In the genomic region with DNA sequence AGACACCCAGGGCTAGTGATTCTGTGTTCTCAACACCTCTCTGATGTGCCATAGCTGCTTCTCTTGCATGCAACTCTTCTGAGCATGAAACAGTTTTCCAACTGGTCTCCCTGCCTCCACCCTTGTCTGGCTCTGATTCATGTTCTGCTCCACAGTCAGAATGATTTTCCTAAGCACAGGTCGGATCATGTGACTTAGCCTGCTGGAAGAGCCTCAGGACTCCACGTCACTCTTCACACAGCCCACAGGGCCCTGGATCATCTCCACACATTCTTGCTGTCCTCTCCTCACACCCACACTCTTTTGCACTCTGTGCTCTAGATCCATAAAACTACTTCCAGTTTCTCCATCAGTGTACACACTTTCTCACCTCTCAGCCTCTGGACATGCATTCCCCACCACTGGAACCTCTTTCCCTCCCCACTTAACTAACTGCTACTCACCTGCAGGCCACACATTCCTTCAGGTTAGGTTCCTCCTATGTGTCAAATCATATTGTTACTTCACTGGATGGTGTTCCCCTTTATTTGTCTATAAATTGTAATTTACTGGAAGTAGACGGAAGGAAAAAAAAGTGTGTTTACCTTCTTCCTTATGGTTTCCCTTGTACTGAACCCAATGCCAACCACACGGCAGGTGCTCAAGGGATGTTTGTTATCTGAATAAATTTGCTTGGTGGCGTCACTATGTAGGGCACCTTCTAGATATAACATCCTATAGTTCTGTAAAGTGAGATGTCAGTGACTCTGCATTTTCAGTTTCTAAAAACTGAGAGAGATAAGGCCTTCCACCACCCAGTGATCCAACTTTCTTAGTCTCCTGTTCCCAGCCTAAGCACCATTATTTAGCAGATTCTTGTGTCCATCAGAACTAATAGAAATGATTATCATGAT, we compare ENCODE assay signal across 8 cellular contexts.
DNase-seq lines count a peak whose midpoint lies in the region; ATAC-seq and TF ChIP-seq lines count a peak whose summit lies in the region.

No MANE protein-coding gene starts in this region.

- H3K27ac Mint-ChIP-seq in natural killer cell treated with Interleukin-12 subunit alpha and Interleukin-12 subunit beta and Interleukin-15 and Interleukin-18, amount 100 ng/mL, for 72 hours = peak overlapping the region; percentile 95 to 96
- no peak overlapping the region for H3K27ac Mint-ChIP-seq in mesothelial cell of epicardium

- peaks cover 74 to 75% of the 10 kb centered on the region in 2 donors for H3K4me1 Mint-ChIP-seq in natural killer cell treated with Interleukin-12 subunit alpha and Interleukin-12 subunit beta and Interleukin-15 and Interleukin-18, amount 100 ng/mL, for 72 hours (ENCODE audit: low read depth in 2 of 2)
- peaks cover 9% of the 10 kb centered on the region for H3K4me1 Mint-ChIP-seq in mesothelial cell of epicardium

- ATAC-seq in natural killer cell treated with Interleukin-12 subunit alpha and Interleukin-12 subunit beta and Interleukin-15 and Interleukin-18, amount 100 ng/mL, for 72 hours = peak in 1 of 2 donors; percentile 17
- no peak for ATAC-seq in GM18907 (IDR thresholded peaks at IDR 0.05; ENCODE audit: unreplicated experiment)

- H3K4me3 ChIP-seq in choroid plexus epithelial cell (ENCODE audit: low read depth, low read length) = no peak overlapping the region

- H3K36me3 Mint-ChIP-seq in natural killer cell treated with Interleukin-12 subunit alpha and Interleukin-12 subunit beta and Interleukin-15 and Interleukin-18, amount 100 ng/mL, for 72 hours = peaks cover 58% of the 10 kb centered on the region
- peaks cover 6% of the 10 kb centered on the region for H3K36me3 Mint-ChIP-seq in mesothelial cell of epicardium

- peak overlapping the region; percentile 47 for H3K4me3 Mint-ChIP-seq in natural killer cell treated with Interleukin-12 subunit alpha and Interleukin-12 subunit beta and Interleukin-15 and Interleukin-18, amount 100 ng/mL, for 72 hours
- H3K4me3 Mint-ChIP-seq in mesothelial cell of epicardium = no peak overlapping the region

- H3K9me3 Mint-ChIP-seq in natural killer cell treated with Interleukin-12 subunit alpha and Interleukin-12 subunit beta and Interleukin-15 and Interleukin-18, amount 100 ng/mL, for 72 hours = peaks cover 3% of the 10 kb centered on the region
- no peaks in the 10 kb centered on the region for H3K9me3 Mint-ChIP-seq in mesothelial cell of epicardium

- DNase-seq in NCI-H510A (lab: John Stamatoyannopoulos, UW) = peak; percentile 16
- DNase-seq in choroid plexus epithelial cell (ENCODE audit: low read depth) = peak; percentile 95
- no peak for DNase-seq in natural killer cell treated with Interleukin-12 subunit alpha and Interleukin-12 subunit beta and Interleukin-15 and Interleukin-18, amount 100 ng/mL, for 72 hours (ENCODE audit: low spot score)
- no peak for DNase-seq in GM10248 (ENCODE audit: extremely low spot score)
- DNase-seq in NCI-H1092 (lab: John Stamatoyannopoulos, UW) = no peak
- no peak for DNase-seq in mesothelial cell of epicardium (ENCODE audit: low spot score in 2 of 2, unreplicated experiment in 2 of 2)

- no peak for TF ChIP-seq CTCF in C4-2B (conservative IDR thresholded peaks at IDR 0.05)
- no peak for TF ChIP-seq CTCF in choroid plexus epithelial cell (conservative IDR thresholded peaks at IDR 0.05; ENCODE audit: low read depth, low read length)
- no peak for TF ChIP-seq CTCF in GM10248 (IDR thresholded peaks at IDR 0.05; ENCODE audit: control extremely low read depth, extremely low read depth, low read depth, missing control alignments)
- TF ChIP-seq CTCF in mesothelial cell of epicardium (IDR thresholded peaks at IDR 0.05; ENCODE audit: unreplicated experiment) = no peak

- POLR2A ChIA-PET in GM10248 (lab: Yijun Ruan, JAX) = no interaction called here

- CTCF ChIA-PET in GM10248 (lab: Yijun Ruan, JAX) = interaction anchor here (1.0 to 2.1 kb wide), 2 partner anchors 15 to 112 kb away, joined by 3 to 6 read pairs; no protein-coding TSS in a partner anchor

- H3K27me3 Mint-ChIP-seq in natural killer cell treated with Interleukin-12 subunit alpha and Interleukin-12 subunit beta and Interleukin-15 and Interleukin-18, amount 100 ng/mL, for 72 hours = no peaks in the 10 kb centered on the region
- H3K27me3 Mint-ChIP-seq in mesothelial cell of epicardium (ENCODE audit: low read depth) = no peaks in the 10 kb centered on the region

- peak overlapping the region; percentile 69 for H3K27ac ChIP-seq in C4-2B

Comparison
In these comparisons a context has a peak if more than half of its experiments do, and no peak if none do; other contexts are left out.
1. DNase-seq: peak in NCI-H510A (single experiment) and choroid plexus epithelial cell (single experiment); none in natural killer cell treated with Interleukin-12 subunit alpha and Interleukin-12 subunit beta and Interleukin-15 and Interleukin-18, amount 100 ng/mL, for 72 hours (single experiment), GM10248 (single experiment), NCI-H1092 (single experiment) and mesothelial cell of epicardium (0 of 2).